ENCODE assay signal across 8 cellular contexts in genomic region chr21:38913120-38913975, GRCh38.
DNase-seq lines count a peak whose midpoint lies in the region; ATAC-seq lines count a peak whose summit lies in the region.

No MANE protein-coding gene starts in this region.

- H3K27me3 Mint-ChIP-seq in T-helper 2 cell treated with Interferon-gamma antibody and Interleukin-4, amounts not matched to agents 5 μg/mL and 100 μg/mL, for 36 hours (ENCODE audit: low read depth): peaks cover 1% of the 10 kb centered on the region

- H3K9me3 Mint-ChIP-seq in T-helper 2 cell treated with Interferon-gamma antibody and Interleukin-4, amounts not matched to agents 5 μg/mL and 100 μg/mL, for 36 hours: no peaks in the 10 kb centered on the region

- H3K27ac Mint-ChIP-seq in T-helper 2 cell treated with Interferon-gamma antibody and Interleukin-4, amounts not matched to agents 5 μg/mL and 100 μg/mL, for 36 hours: no peak overlapping the region

- H3K36me3 Mint-ChIP-seq in T-helper 2 cell treated with Interferon-gamma antibody and Interleukin-4, amounts not matched to agents 5 μg/mL and 100 μg/mL, for 36 hours (ENCODE audit: low read depth): no peaks in the 10 kb centered on the region

- ATAC-seq in Right ventricle myocardium superior (ENCODE audit: poor library complexity) (peak; percentile 76), HG02798 (IDR thresholded peaks at IDR 0.05; ENCODE audit: poor library complexity, unreplicated experiment) (no peak), GM18517 (IDR thresholded peaks at IDR 0.05; ENCODE audit: unreplicated experiment) (no peak)

- intact Hi-C loops in Right ventricle myocardium superior (cut with DNase I) (loop anchor here (5.0 kb wide), 1 partner anchor 91 kb away; no protein-coding TSS in a partner anchor), posterior vena cava (cut with DNase I) (loop anchor here (1.0 to 10.0 kb wide), 2 partner anchors 42 to 159 kb away; no protein-coding TSS in a partner anchor)

- H3K4me3 Mint-ChIP-seq in T-helper 2 cell treated with Interferon-gamma antibody and Interleukin-4, amounts not matched to agents 5 μg/mL and 100 μg/mL, for 36 hours: no peak overlapping the region

- DNase-seq in activated CD4-positive, alpha-beta T cell treated with anti-CD3 and anti-CD28 coated beads, Interleukin-2, amount 50 U/mL, for 1 hour: peak; percentile 3
- no peak for DNase-seq in activated CD4-positive, alpha-beta T cell treated with anti-CD3 and anti-CD28 coated beads, Interleukin-2, amount 50 U/mL, for 4 hours
- peak; percentile 23 for DNase-seq in T-helper 2 cell treated with Interferon-gamma antibody and Interleukin-4, amounts not matched to agents 5 μg/mL and 100 μg/mL, for 36 hours (ENCODE audit: low spot score)
- DNase-seq in Right ventricle myocardium superior: peak; percentile 75
- DNase-seq in posterior vena cava (ENCODE audit: low spot score): peak; percentile 93
- no peak for DNase-seq in C1 segment of cervical spinal cord (lab: John Stamatoyannopoulos, UW)

- peaks cover 17% of the 10 kb centered on the region for H3K4me1 Mint-ChIP-seq in T-helper 2 cell treated with Interferon-gamma antibody and Interleukin-4, amounts not matched to agents 5 μg/mL and 100 μg/mL, for 36 hours (ENCODE audit: low read depth)

Comparison
In these comparisons a context has a peak if more than half of its experiments do, and no peak if none do; other contexts are left out.
1. DNase-seq: peak in activated CD4-positive, alpha-beta T cell treated with anti-CD3 and anti-CD28 coated beads, Interleukin-2, amount 50 U/mL, for 1 hour (single experiment), T-helper 2 cell treated with Interferon-gamma antibody and Interleukin-4, amounts not matched to agents 5 μg/mL and 100 μg/mL, for 36 hours (single experiment), Right ventricle myocardium superior (single experiment) and posterior vena cava (single experiment); none in activated CD4-positive, alpha-beta T cell treated with anti-CD3 and anti-CD28 coated beads, Interleukin-2, amount 50 U/mL, for 4 hours (0 of 2) and C1 segment of cervical spinal cord (0 of 14).